Comparison of ENCODE assay signal across 6 cellular contexts in the genomic region with DNA sequence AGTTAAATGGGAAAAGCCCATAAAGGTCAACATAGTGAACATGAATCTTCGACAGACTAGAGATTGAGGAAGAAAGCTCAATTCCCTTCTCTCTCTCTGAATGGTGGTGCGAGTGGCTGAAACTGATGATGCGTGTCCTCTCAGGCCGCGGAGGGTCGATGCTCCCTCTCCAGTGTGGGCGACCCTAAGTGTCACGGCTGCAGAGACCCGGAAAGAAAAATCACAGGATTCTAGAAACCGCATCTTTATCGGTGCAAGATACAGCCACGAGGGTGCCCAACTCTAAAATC. TPM values are rescaled to one million over a fixed set of nuclear protein-coding genes. Genes with fewer than 3 reads are reported as not detected.
A peak's percentile ranks its signal among the peaks of the same experiment; 100 is the strongest.
DNase-seq lines count a peak whose midpoint lies in the region; FAIRE-seq and TF ChIP-seq lines count a peak whose summit lies in the region.

No MANE protein-coding gene starts in this region.

- DNase-seq in DMS79 treated with DMSO at 0.1 percent for 48 hours (lab: John Stamatoyannopoulos, UW) (peak; percentile 66), DMS79 (lab: John Stamatoyannopoulos, UW) (no peak), adrenal gland (no peak), frontal cortex (ENCODE audit: low spot score in 2 of 2) (no peak)
- no peak for DNase-seq in stimulated activated CD4-positive, alpha-beta T cell treated with anti-CD3 and anti-CD28 coated beads, Interleukin-2, amount 100 ng/mL, for 48 hours

- H3K27ac ChIP-seq in adrenal gland: peak overlapping the region; percentile 52 to 99 (median 94)
- peak overlapping the region; percentile 98 for H3K27ac ChIP-seq in muscle layer of colon (ENCODE audit: low read depth, low read length)

- H3K4me3 ChIP-seq in adrenal gland (peak overlapping the region; percentile 2 to 69 (median 56)), muscle layer of colon (ENCODE audit: low read depth in 1 of 2, low read length in 2 of 2) (peak overlapping the region; percentile 70 to 87)

- H3K36me3 ChIP-seq in adrenal gland (replicated peaks in 1 of 2): peaks cover 0 to 30% of the 10 kb centered on the region in 2 donors
- H3K36me3 ChIP-seq in muscle layer of colon (ENCODE audit: insufficient read depth, low read length): peaks cover 33% of the 10 kb centered on the region

- WGBS in adrenal gland, 4 donors: 0 to 1% (median 0%) methylated on average over 10 to 12 of the region's 12 CpGs

- no peak for TF ChIP-seq POLR2A in adrenal gland (IDR thresholded peaks at IDR 0.05)

- intact Hi-C loops in adrenal gland (cut with DNase I): no loop called here

- no peaks in the 10 kb centered on the region for H3K27me3 ChIP-seq in adrenal gland
- no peaks in the 10 kb centered on the region for H3K27me3 ChIP-seq in muscle layer of colon (ENCODE audit: control insufficient read depth in 1 of 2, insufficient read depth in 2 of 2, low read length in 2 of 2)

- FAIRE-seq in frontal cortex (lab: Jason Lieb, UNC): no peak

- H3K4me1 ChIP-seq in adrenal gland (replicated peaks in 1 of 2) (peaks cover 15 to 37% of the 10 kb centered on the region in 2 donors), muscle layer of colon (ENCODE audit: insufficient read depth, low read length) (peaks cover 19% of the 10 kb centered on the region)

- H3K9me3 ChIP-seq in adrenal gland (replicated peaks in 1 of 3) (no peaks in the 10 kb centered on the region), muscle layer of colon (ENCODE audit: low read length) (no peaks in the 10 kb centered on the region)

- TF ChIP-seq CTCF in adrenal gland (IDR thresholded peaks at IDR 0.05): no peak

- H3K9ac ChIP-seq in muscle layer of colon (ENCODE audit: low read length): peak overlapping the region; percentile 92

RNA-seq across cellular contexts. Expression of gene RBM23, which starts 0.5 kb away (rescaled TPM):
- 1,000 to 10,000 TPM in 2 of 8 donors, 100 to 1,000 TPM in 1, 10 to 100 TPM in 5; 70.4 to 1,877 (median 81.8) TPM for total RNA-seq in adrenal gland
- 10 to 100 TPM; 39.5 to 82.8 (median 43.8) TPM for polyA plus RNA-seq in adrenal gland
- total RNA-seq in frontal cortex: 73.4 TPM

RNA-seq across cellular contexts. Expression of gene PRMT5, which starts 10.7 kb away (rescaled TPM):
- total RNA-seq in adrenal gland: 100 to 1,000 TPM in 2 of 8 donors, 10 to 100 TPM in 6; 28.6 to 125 (median 62.8) TPM
- polyA plus RNA-seq in adrenal gland: 100 to 1,000 TPM in 1 of 3 donors, 10 to 100 TPM in 2; 20.9 to 134 (median 21.6) TPM
- 61.1 TPM for total RNA-seq in frontal cortex

RNA-seq across cellular contexts. Expression of gene REM2, which starts 35.4 kb away (rescaled TPM):
- total RNA-seq in adrenal gland: under 1 TPM in 4 of 8 donors, not detected in 4; 0.15 to 0.28 (median 0.23) TPM
- 1 to 10 TPM in 1 of 3 donors, under 1 TPM in 2; 0.09 to 1.2 (median 0.64) TPM for polyA plus RNA-seq in adrenal gland
- total RNA-seq in frontal cortex: 2.4 TPM

RNA-seq across cellular contexts. Expression of gene HAUS4, which starts 38.4 kb away (rescaled TPM):
- total RNA-seq in adrenal gland: 10 to 100 TPM; 16.8 to 72.2 (median 40.9) TPM
- polyA plus RNA-seq in adrenal gland: 10 to 100 TPM; 11.2 to 20.4 (median 20.0) TPM
- total RNA-seq in frontal cortex: 23.2 TPM

RNA-seq across cellular contexts. Expression of gene LRP10, which starts 46.9 kb away (rescaled TPM):
- 100 to 1,000 TPM in 4 of 8 donors, 10 to 100 TPM in 4; 74.5 to 207 (median 104) TPM for total RNA-seq in adrenal gland
- polyA plus RNA-seq in adrenal gland: 10 to 100 TPM; 13.1 to 26.8 (median 14.8) TPM
- 2.9 TPM for total RNA-seq in frontal cortex
